30 cellular contexts compared by ENCODE assay signal in the genomic region with DNA sequence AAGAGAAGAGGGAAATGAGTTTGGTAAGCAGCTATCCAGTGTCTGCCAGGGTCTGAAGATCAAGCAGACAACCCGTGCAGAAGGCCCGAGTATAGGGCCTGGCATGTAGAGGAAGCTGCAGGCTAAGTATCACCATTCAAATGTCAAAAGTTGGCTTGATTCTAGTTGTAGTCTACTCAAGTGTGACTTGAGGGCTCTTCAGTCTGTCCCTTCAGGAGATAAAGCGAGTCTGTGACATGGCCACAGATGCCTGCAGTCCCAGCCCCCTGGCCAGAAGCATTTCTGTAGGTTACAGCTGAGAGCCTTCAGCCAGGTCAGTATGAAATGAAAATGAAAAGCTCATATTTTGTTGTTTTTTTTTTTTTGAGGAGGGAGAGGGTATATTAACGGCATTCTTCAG.
"Had no signal": no experiment of that assay in that cellular context is flagged by ENCODE, and none has a peak within 500 bp of the region (broad histone marks: within the 10 kb centered on the region; RNA-seq: fewer than 3 reads in every experiment).

No MANE protein-coding gene starts in this region.

- H3K27ac Mint-ChIP-seq: activated CD4-positive, alpha-beta memory T cell treated with anti-CD3 and anti-CD28 coated beads, Interleukin-2, amount 10 ng/mL, durations not matched to agents 7 days and 5 days; activated CD8-positive, alpha-beta memory T cell treated with anti-CD3 and anti-CD28 coated beads, Interleukin-2, amount 10 ng/mL, durations not matched to agents 7 days and 5 days; activated naive CD4-positive, alpha-beta T cell treated with anti-CD3 and anti-CD28 coated beads, Interleukin-2, amount 10 ng/mL, durations not matched to agents 7 days and 5 days; activated naive CD8-positive, alpha-beta T cell; activated naive CD8-positive, alpha-beta T cell treated with anti-CD3 and anti-CD28 coated beads, Interleukin-2, amount 50 U/mL, for 24 hours; brain had no signal

- H3K36me3 ChIP-seq: Peyer's patch had no signal

- H3K4me1 Mint-ChIP-seq: activated CD4-positive, alpha-beta memory T cell treated with anti-CD3 and anti-CD28 coated beads, Interleukin-2, amount 10 ng/mL, durations not matched to agents 7 days and 5 days; activated naive CD4-positive, alpha-beta T cell treated with anti-CD3 and anti-CD28 coated beads, Interleukin-2, amount 10 ng/mL, durations not matched to agents 7 days and 5 days; activated naive CD8-positive, alpha-beta T cell treated with anti-CD3 and anti-CD28 coated beads, Interleukin-2, amount 50 U/mL, for 24 hours; central memory CD8-positive, alpha-beta T cell had no signal

- H3K4me1 ChIP-seq: Peyer's patch had no signal

- H3K27ac ChIP-seq: Peyer's patch, VCaP had no signal

- H3K27me3 Mint-ChIP-seq: activated naive CD8-positive, alpha-beta T cell had no signal

- H3K9me3 Mint-ChIP-seq: activated CD4-positive, alpha-beta memory T cell treated with anti-CD3 and anti-CD28 coated beads, Interleukin-2, amount 10 ng/mL, durations not matched to agents 7 days and 5 days; activated naive CD4-positive, alpha-beta T cell treated with anti-CD3 and anti-CD28 coated beads, Interleukin-2, amount 10 ng/mL, durations not matched to agents 7 days and 5 days; central memory CD8-positive, alpha-beta T cell had no signal

- H3K27me3 ChIP-seq: Peyer's patch had no signal

- H3K4me3 ChIP-seq: Peyer's patch had no signal

- DNase-seq: activated CD4-positive, alpha-beta memory T cell treated with anti-CD3 and anti-CD28 coated beads, Interleukin-2, amount 10 ng/mL, durations not matched to agents 7 days and 5 days; activated CD4-positive, alpha-beta T cell treated with anti-CD3 and anti-CD28 coated beads for 1 hour; activated CD4-positive, alpha-beta T cell treated with anti-CD3 and anti-CD28 coated beads for 48 hours; activated CD4-positive, CD25-positive, alpha-beta regulatory T cell; activated CD8-positive, alpha-beta memory T cell treated with anti-CD3 and anti-CD28 coated beads for 24 hours; activated CD8-positive, alpha-beta memory T cell treated with anti-CD3 and anti-CD28 coated beads, Interleukin-2, amount 10 ng/mL, durations not matched to agents 7 days and 5 days; activated CD8-positive, alpha-beta memory T cell treated with anti-CD3 and anti-CD28 coated beads, Interleukin-2, amount 50 U/mL, for 48 hours; activated effector memory CD4-positive, alpha-beta T cell treated with Interleukin-2 at 50 U/mL for 16 hours; activated naive CD4-positive, alpha-beta T cell treated with anti-CD3 and anti-CD28 coated beads, Interleukin-2, amount 10 ng/mL, durations not matched to agents 7 days and 5 days; activated naive CD8-positive, alpha-beta T cell treated with anti-CD3 and anti-CD28 coated beads, Interleukin-2, amount 50 U/mL, for 24 hours; activated T-cell treated with anti-CD3 and anti-CD28 coated beads, Interleukin-2, amount 50 U/mL, for 48 hours; anterior cingulate cortex; NCI-H1105; NCI-H1417 treated with DMSO at 0.1 percent for 48 hours; NCI-H187 treated with DMSO at 0.1 percent for 48 hours; NCI-H2081; NCI-H345; NCI-H524 treated with DMSO at 0.1 percent for 48 hours; NCI-H748 treated with DMSO at 0.1 percent for 48 hours; NK-92 treated with Interleukin-12 subunit alpha and Interleukin-12 subunit beta, amount 100 ng/mL, for 24 hours; Peyer's patch; RPMI8226; SW 1271; T-helper 1 cell; T-helper 2 cell; T-helper 9 cell had no signal

- H3K4me3 Mint-ChIP-seq: activated CD4-positive, alpha-beta memory T cell treated with anti-CD3 and anti-CD28 coated beads, Interleukin-2, amount 10 ng/mL, durations not matched to agents 7 days and 5 days; activated CD8-positive, alpha-beta memory T cell treated with anti-CD3 and anti-CD28 coated beads, Interleukin-2, amount 10 ng/mL, durations not matched to agents 7 days and 5 days; activated naive CD4-positive, alpha-beta T cell treated with anti-CD3 and anti-CD28 coated beads, Interleukin-2, amount 10 ng/mL, durations not matched to agents 7 days and 5 days; activated naive CD8-positive, alpha-beta T cell; activated naive CD8-positive, alpha-beta T cell treated with anti-CD3 and anti-CD28 coated beads, Interleukin-2, amount 50 U/mL, for 24 hours; brain; central memory CD8-positive, alpha-beta T cell had no signal

- H3K9me3 ChIP-seq: Peyer's patch had no signal

- H3K36me3 Mint-ChIP-seq: activated CD8-positive, alpha-beta memory T cell treated with anti-CD3 and anti-CD28 coated beads, Interleukin-2, amount 10 ng/mL, durations not matched to agents 7 days and 5 days; activated naive CD4-positive, alpha-beta T cell treated with anti-CD3 and anti-CD28 coated beads, Interleukin-2, amount 10 ng/mL, durations not matched to agents 7 days and 5 days; activated naive CD8-positive, alpha-beta T cell; brain had no signal

- ATAC-seq: activated CD8-positive, alpha-beta memory T cell treated with anti-CD3 and anti-CD28 coated beads, Interleukin-2, amount 10 ng/mL, durations not matched to agents 7 days and 5 days; activated naive CD8-positive, alpha-beta T cell treated with anti-CD3 and anti-CD28 coated beads, Interleukin-2, amount 50 U/mL, for 24 hours had no signal
